9 cellular contexts compared by ENCODE assay signal in the genomic region with DNA sequence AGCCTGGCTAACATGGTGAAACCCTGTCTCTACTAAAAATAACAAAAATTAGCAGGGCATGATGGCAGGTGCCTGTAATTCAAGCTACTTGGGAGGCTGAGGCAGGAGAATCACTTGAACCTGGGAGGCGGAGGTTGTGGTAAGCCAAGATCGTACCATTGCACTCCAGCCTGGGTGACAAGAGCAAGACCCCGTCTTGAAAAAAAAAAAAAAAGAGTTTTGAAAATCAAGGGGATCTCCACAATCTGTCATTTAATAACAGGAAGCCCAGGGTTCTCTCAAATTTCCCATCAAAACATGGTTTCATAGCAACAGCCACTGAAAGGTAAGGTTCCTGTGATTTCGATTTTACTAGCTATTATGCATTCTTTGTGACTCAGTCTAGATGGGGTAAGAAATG. TPM values are rescaled to one million over a fixed set of nuclear protein-coding genes. Genes with fewer than 3 reads are reported as not detected.
A peak's percentile ranks its signal among the peaks of the same experiment; 100 is the strongest.
DNase-seq lines count a peak whose midpoint lies in the region; ATAC-seq, FAIRE-seq and TF ChIP-seq lines count a peak whose summit lies in the region.
"Not testable (repeated sequence)": the region's sequence is repeated elsewhere in the genome, so short reads cannot be mapped to it uniquely, and the experiment has no call there.
"Had no signal": no experiment of that assay in that cellular context is flagged by ENCODE, and none has a peak within 500 bp of the region (broad histone marks: within the 10 kb centered on the region; RNA-seq: fewer than 3 reads in every experiment).

No MANE protein-coding gene starts in this region.

- intact Hi-C loops in transverse colon (cut with DNase I; ENCODE audit: low total_unique reads), result not testable (repeated sequence)

- not testable (repeated sequence) for H3K9me3 ChIP-seq in transverse colon

- not testable (repeated sequence) for TF ChIP-seq CTCF in transverse colon (IDR thresholded peaks at IDR 0.05)

- H3K4me3 ChIP-seq in transverse colon, result not testable (repeated sequence)

- not testable (repeated sequence) for H3K27me3 ChIP-seq in transverse colon

- ATAC-seq in GM21360 (IDR thresholded peaks at IDR 0.05; ENCODE audit: unreplicated experiment) (peak; percentile 87), HG02870 (IDR thresholded peaks at IDR 0.05; ENCODE audit: unreplicated experiment) (peak; percentile 75), HG03460 (IDR thresholded peaks at IDR 0.05; ENCODE audit: unreplicated experiment) (peak; percentile 60)
- ATAC-seq in effector memory CD8-positive, alpha-beta T cell (replicated peaks), result peak; percentile 95

- peak; percentile 87 for FAIRE-seq in GM18507 (lab: Jason Lieb, UNC)

- H3K4me3 Mint-ChIP-seq in effector memory CD8-positive, alpha-beta T cell, result peak overlapping the region; percentile 61 to 73

- H3K36me3 Mint-ChIP-seq in effector memory CD8-positive, alpha-beta T cell (ENCODE audit: insufficient read depth), result peaks cover 27% of the 10 kb centered on the region

- in situ Hi-C loops in transverse colon (cut with MboI; ENCODE audit: low pct_ligation_motif_present in 1 of 4, low pct_unique_long_range_greater_than_20kb in 1 of 4, low sequenced_read_pairs in 3 of 4), result not testable (repeated sequence)

- TF ChIP-seq POLR2A in transverse colon (IDR thresholded peaks at IDR 0.05), result not testable (repeated sequence)

- H3K36me3 ChIP-seq in transverse colon, result not testable (repeated sequence)

- DNase-seq in GM18507 (ENCODE audit: extremely low spot score, insufficient read length, low read depth); transverse colon: not testable (repeated sequence)
- DNase-seq in T-helper 22 cell (ENCODE audit: low read depth) (peak; percentile 65), activated T-helper 1 cell treated with Interleukin-2 at 50 U/mL for 16 hours (ENCODE audit: low read depth) (peak; percentile 33)
- DNase-seq in effector memory CD8-positive, alpha-beta T cell, result peak; percentile 29 to 43 (median 34)

- peaks cover 7 to 26% of the 10 kb centered on the region in 2 donors for H3K4me1 Mint-ChIP-seq in effector memory CD8-positive, alpha-beta T cell (ENCODE audit: low read depth in 2 of 2)

- peak overlapping the region; percentile 88 to 94 for H3K27ac Mint-ChIP-seq in effector memory CD8-positive, alpha-beta T cell

- WGBS in transverse colon (ENCODE audit: low coverage in 1 of 2), 2 donors, result 76 to 77% methylated on average over 4 of the region's 4 CpGs

- H3K9me3 Mint-ChIP-seq in effector memory CD8-positive, alpha-beta T cell, result not testable (repeated sequence)

- H3K27me3 Mint-ChIP-seq in effector memory CD8-positive, alpha-beta T cell, result not testable (repeated sequence)

- H3K27ac ChIP-seq in transverse colon, result peak overlapping the region in 3 of 4 donors; percentile 52 to 70 (median 60)

- TF ChIP-seq EP300 in transverse colon (IDR thresholded peaks at IDR 0.05; ENCODE audit: low read depth), result not testable (repeated sequence)

- peaks cover 0 to 46% (median 17%) of the 10 kb centered on the region in 4 donors for H3K4me1 ChIP-seq in transverse colon

RNA-seq across cellular contexts. Expression of a gene that starts 10.0 kb away (rescaled TPM):
- 10 to 100 TPM in 3 of 4 donors, 1 to 10 TPM in 1; 1.8 to 24.3 (median 12.1) TPM for total RNA-seq in transverse colon
- total RNA-seq: G401 had no signal

RNA-seq across cellular contexts. Expression of a gene that starts 51.0 kb away (rescaled TPM):
- total RNA-seq in transverse colon, result 10 to 100 TPM; 10.1 to 30.5 (median 19.0) TPM
